ENCODE assay signal across 1 cellular context in the genomic region with DNA sequence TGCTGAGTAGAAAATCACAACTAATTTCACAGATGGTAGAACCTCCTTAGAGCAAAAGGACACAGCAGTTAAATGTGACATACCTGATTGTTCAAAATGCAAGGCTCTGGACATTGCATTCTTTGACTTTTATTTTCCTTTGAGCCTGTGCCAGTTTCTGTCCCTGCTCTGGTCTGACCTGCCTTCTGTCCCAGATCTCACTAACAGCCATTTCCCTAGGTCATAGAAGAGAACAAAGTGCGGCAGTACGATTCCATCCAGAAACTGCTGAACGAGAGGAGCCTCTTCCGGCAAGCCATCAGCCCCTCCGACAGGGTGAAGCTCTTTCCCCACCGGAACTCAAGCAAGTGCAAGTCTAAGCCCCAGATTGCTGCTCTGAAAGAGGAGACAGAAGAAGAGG.
TF ChIP-seq lines count a peak whose summit lies in the region.

No MANE protein-coding gene starts in this region.

TF ChIP-seq in GM23338, 12 proteins besides CTCF, POLR2A, EP300 and RAD21 (continued from another document):
- TF ChIP-seq, protein P1, sequence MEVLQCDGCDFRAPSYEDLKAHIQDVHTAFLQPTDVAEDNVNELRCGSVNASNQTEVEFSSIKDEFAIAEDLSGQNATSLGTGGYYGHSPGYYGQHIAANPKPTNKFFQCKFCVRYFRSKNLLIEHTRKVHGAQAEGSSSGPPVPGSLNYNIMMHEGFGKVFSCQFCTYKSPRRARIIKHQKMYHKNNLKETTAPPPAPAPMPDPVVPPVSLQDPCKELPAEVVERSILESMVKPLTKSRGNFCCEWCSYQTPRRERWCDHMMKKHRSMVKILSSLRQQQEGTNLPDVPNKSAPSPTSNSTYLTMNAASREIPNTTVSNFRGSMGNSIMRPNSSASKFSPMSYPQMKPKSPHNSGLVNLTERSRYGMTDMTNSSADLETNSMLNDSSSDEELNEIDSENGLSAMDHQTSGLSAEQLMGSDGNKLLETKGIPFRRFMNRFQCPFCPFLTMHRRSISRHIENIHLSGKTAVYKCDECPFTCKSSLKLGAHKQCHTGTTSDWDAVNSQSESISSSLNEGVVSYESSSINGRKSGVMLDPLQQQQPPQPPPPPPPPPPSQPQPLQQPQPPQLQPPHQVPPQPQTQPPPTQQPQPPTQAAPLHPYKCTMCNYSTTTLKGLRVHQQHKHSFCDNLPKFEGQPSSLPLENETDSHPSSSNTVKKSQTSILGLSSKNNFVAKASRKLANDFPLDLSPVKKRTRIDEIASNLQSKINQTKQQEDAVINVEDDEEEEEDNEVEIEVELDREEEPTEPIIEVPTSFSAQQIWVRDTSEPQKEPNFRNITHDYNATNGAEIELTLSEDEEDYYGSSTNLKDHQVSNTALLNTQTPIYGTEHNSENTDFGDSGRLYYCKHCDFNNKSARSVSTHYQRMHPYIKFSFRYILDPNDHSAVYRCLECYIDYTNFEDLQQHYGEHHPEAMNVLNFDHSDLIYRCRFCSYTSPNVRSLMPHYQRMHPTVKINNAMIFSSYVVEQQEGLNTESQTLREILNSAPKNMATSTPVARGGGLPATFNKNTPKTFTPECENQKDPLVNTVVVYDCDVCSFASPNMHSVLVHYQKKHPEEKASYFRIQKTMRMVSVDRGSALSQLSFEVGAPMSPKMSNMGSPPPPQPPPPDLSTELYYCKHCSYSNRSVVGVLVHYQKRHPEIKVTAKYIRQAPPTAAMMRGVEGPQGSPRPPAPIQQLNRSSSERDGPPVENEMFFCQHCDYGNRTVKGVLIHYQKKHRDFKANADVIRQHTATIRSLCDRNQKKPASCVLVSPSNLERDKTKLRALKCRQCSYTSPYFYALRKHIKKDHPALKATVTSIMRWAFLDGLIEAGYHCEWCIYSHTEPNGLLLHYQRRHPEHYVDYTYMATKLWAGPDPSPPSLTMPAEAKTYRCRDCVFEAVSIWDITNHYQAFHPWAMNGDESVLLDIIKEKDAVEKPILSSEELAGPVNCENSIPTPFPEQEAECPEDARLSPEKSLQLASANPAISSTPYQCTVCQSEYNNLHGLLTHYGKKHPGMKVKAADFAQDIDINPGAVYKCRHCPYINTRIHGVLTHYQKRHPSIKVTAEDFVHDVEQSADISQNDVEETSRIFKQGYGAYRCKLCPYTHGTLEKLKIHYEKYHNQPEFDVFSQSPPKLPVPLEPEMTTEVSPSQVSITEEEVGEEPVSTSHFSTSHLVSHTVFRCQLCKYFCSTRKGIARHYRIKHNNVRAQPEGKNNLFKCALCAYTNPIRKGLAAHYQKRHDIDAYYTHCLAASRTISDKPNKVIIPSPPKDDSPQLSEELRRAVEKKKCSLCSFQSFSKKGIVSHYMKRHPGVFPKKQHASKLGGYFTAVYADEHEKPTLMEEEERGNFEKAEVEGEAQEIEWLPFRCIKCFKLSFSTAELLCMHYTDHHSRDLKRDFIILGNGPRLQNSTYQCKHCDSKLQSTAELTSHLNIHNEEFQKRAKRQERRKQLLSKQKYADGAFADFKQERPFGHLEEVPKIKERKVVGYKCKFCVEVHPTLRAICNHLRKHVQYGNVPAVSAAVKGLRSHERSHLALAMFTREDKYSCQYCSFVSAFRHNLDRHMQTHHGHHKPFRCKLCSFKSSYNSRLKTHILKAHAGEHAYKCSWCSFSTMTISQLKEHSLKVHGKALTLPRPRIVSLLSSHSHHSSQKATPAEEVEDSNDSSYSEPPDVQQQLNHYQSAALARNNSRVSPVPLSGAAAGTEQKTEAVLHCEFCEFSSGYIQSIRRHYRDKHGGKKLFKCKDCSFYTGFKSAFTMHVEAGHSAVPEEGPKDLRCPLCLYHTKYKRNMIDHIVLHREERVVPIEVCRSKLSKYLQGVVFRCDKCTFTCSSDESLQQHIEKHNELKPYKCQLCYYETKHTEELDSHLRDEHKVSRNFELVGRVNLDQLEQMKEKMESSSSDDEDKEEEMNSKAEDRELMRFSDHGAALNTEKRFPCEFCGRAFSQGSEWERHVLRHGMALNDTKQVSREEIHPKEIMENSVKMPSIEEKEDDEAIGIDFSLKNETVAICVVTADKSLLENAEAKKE (CRISPR knock-in tag; IDR thresholded peaks at IDR 0.05): no peak
- TF ChIP-seq ZNF114 (CRISPR knock-in tag; IDR thresholded peaks at IDR 0.05) (no peak), EZH2phosphoT487 (IDR thresholded peaks at IDR 0.05; ENCODE audit: unreplicated experiment) (no peak), CREB1 (CRISPR knock-in tag; IDR thresholded peaks at IDR 0.05; ENCODE audit: low read depth) (no peak)
- TF ChIP-seq, protein P2, sequence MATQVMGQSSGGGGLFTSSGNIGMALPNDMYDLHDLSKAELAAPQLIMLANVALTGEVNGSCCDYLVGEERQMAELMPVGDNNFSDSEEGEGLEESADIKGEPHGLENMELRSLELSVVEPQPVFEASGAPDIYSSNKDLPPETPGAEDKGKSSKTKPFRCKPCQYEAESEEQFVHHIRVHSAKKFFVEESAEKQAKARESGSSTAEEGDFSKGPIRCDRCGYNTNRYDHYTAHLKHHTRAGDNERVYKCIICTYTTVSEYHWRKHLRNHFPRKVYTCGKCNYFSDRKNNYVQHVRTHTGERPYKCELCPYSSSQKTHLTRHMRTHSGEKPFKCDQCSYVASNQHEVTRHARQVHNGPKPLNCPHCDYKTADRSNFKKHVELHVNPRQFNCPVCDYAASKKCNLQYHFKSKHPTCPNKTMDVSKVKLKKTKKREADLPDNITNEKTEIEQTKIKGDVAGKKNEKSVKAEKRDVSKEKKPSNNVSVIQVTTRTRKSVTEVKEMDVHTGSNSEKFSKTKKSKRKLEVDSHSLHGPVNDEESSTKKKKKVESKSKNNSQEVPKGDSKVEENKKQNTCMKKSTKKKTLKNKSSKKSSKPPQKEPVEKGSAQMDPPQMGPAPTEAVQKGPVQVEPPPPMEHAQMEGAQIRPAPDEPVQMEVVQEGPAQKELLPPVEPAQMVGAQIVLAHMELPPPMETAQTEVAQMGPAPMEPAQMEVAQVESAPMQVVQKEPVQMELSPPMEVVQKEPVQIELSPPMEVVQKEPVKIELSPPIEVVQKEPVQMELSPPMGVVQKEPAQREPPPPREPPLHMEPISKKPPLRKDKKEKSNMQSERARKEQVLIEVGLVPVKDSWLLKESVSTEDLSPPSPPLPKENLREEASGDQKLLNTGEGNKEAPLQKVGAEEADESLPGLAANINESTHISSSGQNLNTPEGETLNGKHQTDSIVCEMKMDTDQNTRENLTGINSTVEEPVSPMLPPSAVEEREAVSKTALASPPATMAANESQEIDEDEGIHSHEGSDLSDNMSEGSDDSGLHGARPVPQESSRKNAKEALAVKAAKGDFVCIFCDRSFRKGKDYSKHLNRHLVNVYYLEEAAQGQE (IDR thresholded peaks at IDR 0.05; ENCODE audit: unreplicated experiment): no peak
- TF ChIP-seq, protein P3, sequence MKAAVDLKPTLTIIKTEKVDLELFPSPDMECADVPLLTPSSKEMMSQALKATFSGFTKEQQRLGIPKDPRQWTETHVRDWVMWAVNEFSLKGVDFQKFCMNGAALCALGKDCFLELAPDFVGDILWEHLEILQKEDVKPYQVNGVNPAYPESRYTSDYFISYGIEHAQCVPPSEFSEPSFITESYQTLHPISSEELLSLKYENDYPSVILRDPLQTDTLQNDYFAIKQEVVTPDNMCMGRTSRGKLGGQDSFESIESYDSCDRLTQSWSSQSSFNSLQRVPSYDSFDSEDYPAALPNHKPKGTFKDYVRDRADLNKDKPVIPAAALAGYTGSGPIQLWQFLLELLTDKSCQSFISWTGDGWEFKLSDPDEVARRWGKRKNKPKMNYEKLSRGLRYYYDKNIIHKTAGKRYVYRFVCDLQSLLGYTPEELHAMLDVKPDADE (IDR thresholded peaks at IDR 0.05): no peak
TF ChIP-seq in GM23338: peak in this region for 0.
